ENCODE assay signal across 8 cellular contexts in genomic region chrX:47651043-47651905, GRCh38. TPM values are rescaled to one million over a fixed set of nuclear protein-coding genes. Genes with fewer than 3 reads are reported as not detected.
A peak's percentile ranks its signal among the peaks of the same experiment; 100 is the strongest.
DNase-seq lines count a peak whose midpoint lies in the region; ATAC-seq and TF ChIP-seq lines count a peak whose summit lies in the region.

No MANE protein-coding gene starts in this region.

- H3K9me3 ChIP-seq in tibial artery, result no peaks in the 10 kb centered on the region

- H3K27ac ChIP-seq in tibial artery, result peak overlapping the region; percentile 76 to 90

- peaks cover 0 to 24% (median 11%) of the 10 kb centered on the region in 4 donors for H3K4me1 ChIP-seq in tibial artery

- TF ChIP-seq CTCF in tibial artery (IDR thresholded peaks at IDR 0.05), result no peak

- H3K4me1 Mint-ChIP-seq in activated T-cell treated with anti-CD3 and anti-CD28 coated beads, Interleukin-2, amount 50 U/mL, for 24 hours (ENCODE audit: low read depth), result peaks cover 40% of the 10 kb centered on the region
- peaks cover 50% of the 10 kb centered on the region for H3K4me1 Mint-ChIP-seq in activated naive CD8-positive, alpha-beta T cell treated with anti-CD3 and anti-CD28 coated beads, Interleukin-2, amount 50 U/mL, for 24 hours

- no peaks in the 10 kb centered on the region for H3K27me3 ChIP-seq in tibial artery

- no peaks in the 10 kb centered on the region for H3K9me3 Mint-ChIP-seq in activated T-cell treated with anti-CD3 and anti-CD28 coated beads, Interleukin-2, amount 50 U/mL, for 24 hours
- H3K9me3 Mint-ChIP-seq in activated naive CD8-positive, alpha-beta T cell treated with anti-CD3 and anti-CD28 coated beads, Interleukin-2, amount 50 U/mL, for 24 hours, result no peaks in the 10 kb centered on the region

- H3K27me3 Mint-ChIP-seq in activated T-cell treated with anti-CD3 and anti-CD28 coated beads, Interleukin-2, amount 50 U/mL, for 24 hours, result peaks cover 31% of the 10 kb centered on the region
- no peaks in the 10 kb centered on the region for H3K27me3 Mint-ChIP-seq in activated naive CD8-positive, alpha-beta T cell treated with anti-CD3 and anti-CD28 coated beads, Interleukin-2, amount 50 U/mL, for 24 hours

- DNase-seq in activated T-cell treated with anti-CD3 and anti-CD28 coated beads, Interleukin-2, amount 50 U/mL, for 24 hours, result no peak
- DNase-seq in activated T-cell treated with anti-CD3 and anti-CD28 coated beads, Interleukin-2, amount 50 U/mL, for 48 hours, result no peak
- DNase-seq in activated naive CD8-positive, alpha-beta T cell treated with anti-CD3 and anti-CD28 coated beads, Interleukin-2, amount 50 U/mL, for 24 hours, result no peak
- DNase-seq in left colon, result no peak
- DNase-seq in tibial artery, result no peak
- no peak for DNase-seq in DMS153 (lab: John Stamatoyannopoulos, UW)
- no peak for DNase-seq in 8988T
- DNase-seq in GDM1 (lab: John Stamatoyannopoulos, UW), result no peak

- H3K4me3 ChIP-seq in tibial artery, result peak overlapping the region; percentile 38 to 81

- peak overlapping the region; percentile 85 for H3K4me3 Mint-ChIP-seq in activated T-cell treated with anti-CD3 and anti-CD28 coated beads, Interleukin-2, amount 50 U/mL, for 24 hours
- peak overlapping the region; percentile 91 for H3K4me3 Mint-ChIP-seq in activated naive CD8-positive, alpha-beta T cell treated with anti-CD3 and anti-CD28 coated beads, Interleukin-2, amount 50 U/mL, for 24 hours

- peaks cover 78% of the 10 kb centered on the region for H3K36me3 Mint-ChIP-seq in activated T-cell treated with anti-CD3 and anti-CD28 coated beads, Interleukin-2, amount 50 U/mL, for 24 hours (ENCODE audit: low read depth)
- H3K36me3 Mint-ChIP-seq in activated naive CD8-positive, alpha-beta T cell treated with anti-CD3 and anti-CD28 coated beads, Interleukin-2, amount 50 U/mL, for 24 hours (ENCODE audit: low read depth), result peaks cover 47% of the 10 kb centered on the region

- H3K36me3 ChIP-seq in tibial artery, result peaks cover 4 to 30% (median 5%) of the 10 kb centered on the region in 3 donors

- no peak for ATAC-seq in activated naive CD8-positive, alpha-beta T cell treated with anti-CD3 and anti-CD28 coated beads, Interleukin-2, amount 50 U/mL, for 24 hours
- peak; percentile 29 for ATAC-seq in left colon

- intact Hi-C loops in left colon (cut with DNase I, micrococcal nuclease), result no loop called here
- intact Hi-C loops in tibial artery (cut with DNase I; ENCODE audit: low total_unique reads), result no loop called here

- H3K27ac Mint-ChIP-seq in activated T-cell treated with anti-CD3 and anti-CD28 coated beads, Interleukin-2, amount 50 U/mL, for 24 hours, result peak overlapping the region; percentile 92
- peak overlapping the region; percentile 85 for H3K27ac Mint-ChIP-seq in activated naive CD8-positive, alpha-beta T cell treated with anti-CD3 and anti-CD28 coated beads, Interleukin-2, amount 50 U/mL, for 24 hours

RNA-seq across cellular contexts. Expression of gene ELK1, which starts 0.9 kb away (rescaled TPM):
- total RNA-seq in left colon, result 10 to 100 TPM; 23.7 to 26.9 TPM

RNA-seq across cellular contexts. Expression of gene UXT, which starts 7.7 kb away (rescaled TPM):
- 100 to 1,000 TPM; 109 to 111 TPM for total RNA-seq in left colon

RNA-seq across cellular contexts. Expression of gene CFP, which starts 21.5 kb away (rescaled TPM):
- 1 to 10 TPM; 1.2 to 3.5 TPM for total RNA-seq in left colon

RNA-seq across cellular contexts. Expression of gene SYN1, which starts 31.6 kb away (rescaled TPM):
- total RNA-seq in left colon, result under 1 TPM; 0.50 to 0.73 TPM
